11 cellular contexts compared by ENCODE assay signal in the genomic region with DNA sequence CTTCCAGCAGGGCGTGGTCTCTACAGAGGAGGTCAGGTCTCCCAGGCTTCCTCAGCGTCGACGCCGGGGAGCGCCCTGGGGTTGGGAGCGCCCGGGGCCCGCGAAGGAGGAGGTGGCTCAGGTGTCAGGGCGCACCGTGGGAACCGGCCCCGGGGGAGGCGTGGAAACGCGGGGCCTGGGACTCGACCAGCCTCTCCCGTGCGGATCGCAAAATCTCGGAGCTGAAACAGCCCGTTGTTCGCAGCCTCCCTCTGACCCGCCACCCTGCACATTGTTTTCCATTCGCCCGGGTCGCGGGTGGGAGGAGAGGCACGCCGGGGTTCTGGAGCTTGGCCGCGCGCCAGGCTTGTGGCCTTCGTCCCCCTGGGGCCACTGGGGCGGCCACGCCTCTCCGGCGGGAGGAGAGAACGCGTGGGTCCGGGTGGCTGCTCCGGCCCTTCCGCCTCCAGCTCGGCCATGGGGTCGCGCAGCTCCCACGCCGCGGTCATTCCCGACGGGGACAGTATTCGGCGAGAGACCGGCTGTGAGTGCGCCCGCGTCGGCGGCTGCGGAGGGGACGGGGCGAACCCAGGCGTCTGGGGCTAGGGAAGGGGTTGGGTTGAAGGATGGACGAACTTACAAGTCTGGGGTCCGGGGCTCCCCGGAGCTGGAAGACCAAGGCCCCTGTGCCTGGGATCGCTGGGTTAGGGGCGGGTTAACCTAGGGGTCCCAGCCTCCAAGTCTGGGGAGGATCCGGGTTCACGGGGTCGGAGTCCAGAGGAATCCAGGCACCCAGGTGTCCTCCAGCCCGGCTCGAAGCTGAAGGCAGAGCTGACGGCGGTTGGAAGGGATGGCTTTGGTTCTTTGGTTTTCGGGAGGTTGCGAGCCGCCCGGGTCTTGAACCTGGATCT. TPM values are rescaled to one million over a fixed set of nuclear protein-coding genes. Genes with fewer than 3 reads are reported as not detected.
DNase-seq lines count a peak whose midpoint lies in the region; ATAC-seq, FAIRE-seq and TF ChIP-seq lines count a peak whose summit lies in the region.
"Had no signal": no experiment of that assay in that cellular context is flagged by ENCODE, and none has a peak within 500 bp of the region (broad histone marks: within the 10 kb centered on the region; RNA-seq: fewer than 3 reads in every experiment).

A gene (plus strand): TSS at position 433 of the 890 bp plus-strand sequence. CDS start 24 bp downstream, at position 457.

- H3K27me3 ChIP-seq in HepG2 (ENCODE audit: control insufficient read depth in 1 of 2, insufficient read depth in 2 of 2, low read length in 2 of 2): peaks cover 5 to 24% of the 10 kb centered on the region in 2 experiments; a peak in 4 of 5 replicates
- peaks cover 33% of the 10 kb centered on the region for H3K27me3 ChIP-seq in suprapubic skin

- TF ChIP-seq EP300 in HepG2 (IDR thresholded peaks at IDR 0.05; ENCODE audit: low read depth in 2 of 2, low read length in 2 of 2): no peak
- TF ChIP-seq EP300 in HepG2 (CRISPR knock-in tag; IDR thresholded peaks at IDR 0.05; ENCODE audit: borderline replicate concordance): no peak
- TF ChIP-seq EP300 in suprapubic skin (IDR thresholded peaks at IDR 0.05): no peak

- no peak within 1 kb of the TSS for H2AFZ ChIP-seq in HepG2 (ENCODE audit: low read length)

- peaks cover 12% of the 10 kb centered on the region for H3K27me3 Mint-ChIP-seq in chondrocyte (ENCODE audit: low read depth)

- POLR2A ChIA-PET in HepG2 (lab: Yijun Ruan, JAX): no interaction called here

- no peak within 1 kb of the TSS for H3K4me3 Mint-ChIP-seq in chondrocyte (ENCODE audit: unreplicated experiment)

- H3K9me3 Mint-ChIP-seq in chondrocyte (ENCODE audit: low read depth): no peaks in the 10 kb centered on the region

- H3K4me1 Mint-ChIP-seq in chondrocyte (ENCODE audit: low read depth): no peaks in the 10 kb centered on the region

- H3K36me3 ChIP-seq in HepG2 (replicated peaks in 1 of 2; ENCODE audit: control insufficient read depth in 1 of 2, insufficient read depth in 2 of 2, low read length in 2 of 2): no peaks in the 10 kb centered on the region
- no peaks in the 10 kb centered on the region for H3K36me3 ChIP-seq in suprapubic skin
- H3K36me3 ChIP-seq: adrenal gland had no signal

- peaks cover 9% of the 10 kb centered on the region; the same call in 1 of the 2 replicates for H3K4me1 ChIP-seq in HepG2 (ENCODE audit: insufficient read depth, low read length)
- peaks cover 10% of the 10 kb centered on the region for H3K4me1 ChIP-seq in suprapubic skin

- CTCF ChIA-PET in HepG2 (lab: Yijun Ruan, JAX; ENCODE audit: low intra/inter-chr PET ratio, low total read pairs): no interaction called here

- H3K27ac ChIP-seq in HepG2 (ENCODE audit: extremely low read length, insufficient read depth, low read length) (no peak within 1 kb of the TSS), suprapubic skin (peak within 1 kb of the TSS; percentile 2)
- H3K27ac ChIP-seq: adrenal gland had no signal

- no peak within 1 kb of the TSS for H3K27ac Mint-ChIP-seq in chondrocyte (ENCODE audit: unreplicated experiment)

- H3K4me3 ChIP-seq in HepG2 (replicated peaks in 1 of 3; ENCODE audit: insufficient read depth in 1 of 3, low read depth in 2 of 3, low read length in 3 of 3) (peak within 1 kb of the TSS; percentile 20 to 61 (median 36); a peak in 5 of 6 replicates), suprapubic skin (peak within 1 kb of the TSS; percentile 37)

- no peak for TF ChIP-seq POLR2A in HepG2 (IDR thresholded peaks at IDR 0.05; ENCODE audit: insufficient read depth in 1 of 2, low read depth in 2 of 2, low read length in 2 of 2)
- TF ChIP-seq POLR2A in suprapubic skin (IDR thresholded peaks at IDR 0.05): no peak

- WGBS in HepG2 (ENCODE audit: low lambda C conversion rate): 57% methylated on average over 79 of the region's 80 CpGs
- WGBS in suprapubic skin: 3% methylated on average over 12 of the region's 80 CpGs

- H3K9me3 ChIP-seq in HepG2 (ENCODE audit: low read length) (no peaks in the 10 kb centered on the region), suprapubic skin (no peaks in the 10 kb centered on the region)
- H3K9me3 ChIP-seq: adrenal gland had no signal

- ATAC-seq in HepG2 (peak; percentile 50), GM21526 (IDR thresholded peaks at IDR 0.05; ENCODE audit: low FRiP score, unreplicated experiment) (no peak), GM18861 (IDR thresholded peaks at IDR 0.05; ENCODE audit: unreplicated experiment) (no peak)

- intact Hi-C loops in HepG2 (cut with micrococcal nuclease; ENCODE audit: unreplicated experiment): no loop called here

- no peaks in the 10 kb centered on the region for H3K79me2 ChIP-seq in HepG2 (ENCODE audit: insufficient read depth, low read length)

- TF ChIP-seq RAD21 in HepG2 (CRISPR knock-in tag; IDR thresholded peaks at IDR 0.05): no peak

- FAIRE-seq in HepG2 (lab: Jason Lieb, UNC): no peak

- TF ChIP-seq CTCF in chondrocyte (IDR thresholded peaks at IDR 0.05) (no peak), HepG2 (CRISPR knock-in tag; IDR thresholded peaks at IDR 0.05) (0 out of 2 replicates have a peak, but pooled peaks have one; percentile 6), suprapubic skin (IDR thresholded peaks at IDR 0.05) (no peak)

- no TSS peak for BruUV-seq in HepG2 (replicated peaks; lab: Mats Ljungman, UMichigan)

- no peaks in the 10 kb centered on the region for H3K36me3 Mint-ChIP-seq in chondrocyte (ENCODE audit: low read depth)

- peak within 1 kb of the TSS; percentile 64 for H3K4me2 ChIP-seq in HepG2 (ENCODE audit: low read depth, low read length)

- in situ Hi-C loops in HepG2 (cut with HindIII; ENCODE audit: extremely low pct_ligation_motif_present, low pct_unique_long_range_greater_than_20kb) (no loop called here), KBM-7 (cut with MboI; ENCODE audit: low pct_unique_long_range_greater_than_20kb, low sequenced_read_pairs) (no loop called here)

- H3K9ac ChIP-seq in HepG2 (ENCODE audit: insufficient read depth, low read depth, low read length): no peak within 1 kb of the TSS

- H4K20me1 ChIP-seq in HepG2 (ENCODE audit: insufficient read depth, low read length): no peaks in the 10 kb centered on the region

- DNase-seq in NCI-H748 (lab: John Stamatoyannopoulos, UW; ENCODE audit: unreplicated experiment) (peak; percentile 11), NCI-H748 treated with DMSO at 0.1 percent for 48 hours (lab: John Stamatoyannopoulos, UW) (no peak), chondrocyte (ENCODE audit: low spot score) (peak; percentile 89), HepG2 (ENCODE audit: low spot score) (no peak), suprapubic skin (ENCODE audit: low spot score in 2 of 2) (no peak), KBM-7 (no peak)
- DNase-seq: NCI-H524 treated with DMSO at 0.1 percent for 48 hours; stimulated activated naive CD4-positive, alpha-beta T cell had no signal

TF ChIP-seq in HepG2, 621 proteins besides CTCF, POLR2A, EP300 and RAD21 (continues in another document):
- TF ChIP-seq IKZF1 (IDR thresholded peaks at IDR 0.05) (no peak), ZNF441 (CRISPR knock-in tag; IDR thresholded peaks at IDR 0.05; ENCODE audit: borderline replicate concordance) (no peak), NONO (IDR thresholded peaks at IDR 0.05) (no peak), NONO (CRISPR knock-in tag; conservative IDR thresholded peaks at IDR 0.05) (0 out of 2 replicates have a peak, but pooled peaks have one; percentile 20), ZNF569 (CRISPR knock-in tag; IDR thresholded peaks at IDR 0.05; ENCODE audit: borderline replicate concordance) (no peak), TEAD3 (CRISPR knock-in tag; optimal IDR thresholded peaks at IDR 0.05; ENCODE audit: borderline replicate concordance) (peak; percentile 20)
- TF ChIP-seq, protein P1, sequence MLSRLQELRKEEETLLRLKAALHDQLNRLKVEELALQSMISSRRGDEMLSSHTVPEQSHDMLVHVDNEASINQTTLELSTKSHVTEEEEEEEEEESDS (CRISPR knock-in tag; IDR thresholded peaks at IDR 0.05; ENCODE audit: borderline replicate concordance): no peak
- TF ChIP-seq, protein P2, sequence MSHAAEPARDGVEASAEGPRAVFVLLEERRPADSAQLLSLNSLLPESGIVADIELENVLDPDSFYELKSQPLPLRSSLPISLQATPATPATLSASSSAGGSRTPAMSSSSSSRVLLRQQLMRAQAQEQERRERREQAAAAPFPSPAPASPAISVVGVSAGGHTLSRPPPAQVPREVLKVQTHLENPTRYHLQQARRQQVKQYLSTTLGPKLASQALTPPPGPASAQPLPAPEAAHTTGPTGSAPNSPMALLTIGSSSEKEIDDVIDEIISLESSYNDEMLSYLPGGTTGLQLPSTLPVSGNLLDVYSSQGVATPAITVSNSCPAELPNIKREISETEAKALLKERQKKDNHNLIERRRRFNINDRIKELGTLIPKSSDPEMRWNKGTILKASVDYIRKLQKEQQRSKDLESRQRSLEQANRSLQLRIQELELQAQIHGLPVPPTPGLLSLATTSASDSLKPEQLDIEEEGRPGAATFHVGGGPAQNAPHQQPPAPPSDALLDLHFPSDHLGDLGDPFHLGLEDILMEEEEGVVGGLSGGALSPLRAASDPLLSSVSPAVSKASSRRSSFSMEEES (CRISPR knock-in tag; IDR thresholded peaks at IDR 0.05): no peak

RNA-seq across cellular contexts. Expression of the gene that starts here (rescaled TPM):
- total RNA-seq in chondrocyte: not detected in 3 replicates
- not detected in 2 replicates for total RNA-seq in HepG2 (2016; rRNA removed; fragmentation: Illumina TruSeq; extraction: Trizol)
- total RNA-seq in HepG2 (2016; cell fraction: cytosol; rRNA removed; fragmentation: Illumina TruSeq; extraction: Trizol; ENCODE audit: low read depth): not detected in 2 replicates
- not detected in 2 replicates for total RNA-seq in HepG2 (2016; cell fraction: insoluble cytoplasmic fraction; rRNA removed; fragmentation: Illumina TruSeq; extraction: Trizol)
- 0.07 and 0.09 TPM in 2 replicates for total RNA-seq in HepG2 (2016; cell fraction: membrane; rRNA removed; fragmentation: Illumina TruSeq; extraction: Trizol)
- not detected in 2 replicates for total RNA-seq in HepG2 (2016; cell fraction: nucleus; rRNA removed; fragmentation: Illumina TruSeq; extraction: Trizol)
- polyA plus RNA-seq in HepG2 (2011; rRNA removed): 0.03 TPM in 1 of 2 replicates, not detected in the other
- not detected in 2 replicates for polyA plus RNA-seq in HepG2 (2011; cell fraction: cytosol; rRNA removed)
- polyA plus RNA-seq in HepG2 (2011; cell fraction: nucleus; rRNA removed): not detected in 2 replicates
- polyA plus RNA-seq in HepG2 (2012): 0.36 and 0.39 TPM in 2 replicates
- not detected in 2 replicates for polyA plus RNA-seq in HepG2 (2016; cell fraction: cytosol; fragmentation: Illumina TruSeq; extraction: Trizol; ENCODE audit: low read depth)
- polyA plus RNA-seq in HepG2 (2016; cell fraction: insoluble cytoplasmic fraction; fragmentation: Illumina TruSeq; extraction: Trizol; ENCODE audit: low read depth): 0.10 and 0.15 TPM in 2 replicates
- polyA plus RNA-seq in HepG2 (2016; cell fraction: membrane; fragmentation: Illumina TruSeq; extraction: Trizol; ENCODE audit: low read depth): not detected in 2 replicates
- 0.19 TPM in 1 of 2 replicates, not detected in the other for polyA plus RNA-seq in HepG2 (2016; cell fraction: nucleus; fragmentation: Illumina TruSeq; extraction: Trizol; ENCODE audit: insufficient read depth, low read depth)
- not detected in 2 replicates for polyA minus RNA-seq in HepG2 (2011; rRNA and poly(A)+ RNA removed; ENCODE audit: low replicate concordance)
- polyA minus RNA-seq in HepG2 (2011; cell fraction: cytosol; rRNA and poly(A)+ RNA removed): not detected in 2 replicates
- polyA minus RNA-seq in HepG2 (2011; cell fraction: nucleus; rRNA and poly(A)+ RNA removed): not detected in 2 replicates
- 100 to 1,000 TPM in 2 of 4 donors, 10 to 100 TPM in 2; 60.3 to 102 (median 99.6) TPM for total RNA-seq in suprapubic skin

Comparison
In these comparisons a context has a peak if more than half of its experiments do, and no peak if none do; other contexts are left out.
1. RNA of the gene that starts here (total RNA-seq): 60.3 to 102 TPM in suprapubic skin; 0.07 to 0.09 TPM in HepG2 and not detected in chondrocyte; every median in the first group is over 10 times any median in the second.
2. Peak in DNase-seq in chondrocyte; RNA of the gene not detected or under 1 TPM.
3. Peak in ATAC-seq, H3K4me3 ChIP-seq and H3K4me2 ChIP-seq in HepG2; RNA of the gene not detected or under 1 TPM.